ENCODE assay signal across 1 cellular context in the genomic region with DNA sequence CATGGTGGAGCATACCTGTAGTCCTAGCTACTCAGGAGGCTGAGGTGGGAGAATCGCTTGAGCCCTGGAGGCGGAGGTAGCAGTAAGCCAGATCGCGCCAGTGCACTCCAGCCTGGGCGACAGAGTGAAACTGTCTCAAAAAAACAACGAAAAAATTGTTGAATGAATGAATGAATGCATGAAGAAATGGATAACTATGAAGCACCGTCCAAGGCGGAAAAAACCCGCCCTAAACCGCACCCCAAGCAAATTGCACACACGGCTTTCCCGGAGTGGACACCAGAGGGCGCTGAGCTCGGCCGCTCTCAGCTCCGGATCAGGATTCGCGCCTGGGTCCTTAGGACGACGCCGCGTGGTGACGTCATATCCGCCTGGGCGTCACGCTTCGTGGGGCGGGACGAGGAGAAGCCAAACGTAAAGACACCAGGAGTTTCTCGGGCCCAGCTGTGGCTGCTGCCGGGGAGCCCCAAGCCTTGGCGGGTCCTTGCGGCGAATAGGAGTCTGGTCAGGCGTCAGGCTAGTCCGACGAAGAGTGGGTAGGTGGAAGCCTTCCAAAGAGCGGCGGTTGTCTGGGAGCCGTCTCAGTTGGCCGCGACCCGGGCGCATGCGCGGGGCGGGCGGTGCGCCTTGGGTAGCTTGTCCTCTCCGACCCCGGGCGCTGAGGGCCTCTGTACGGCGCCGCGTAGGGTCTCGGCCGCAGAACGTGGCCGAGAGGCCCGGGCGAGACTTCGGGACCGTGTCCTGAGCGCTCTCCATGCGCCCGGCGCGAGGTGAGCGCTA.
TF ChIP-seq lines count a peak whose summit lies in the region.

HTD2 (plus strand) TSS at position 639 of the 780 bp plus-strand sequence. CDS start 11,094 bp downstream, outside the sequence.
RPP14 (plus strand) TSS at position 364 of the 780 bp plus-strand sequence. CDS start 4,085 bp downstream, outside the sequence.

TF ChIP-seq in K562, 482 proteins besides CTCF, POLR2A, EP300 and RAD21 (continued from another document and continues in another):
- TF ChIP-seq KLF16 (IDR thresholded peaks at IDR 0.05): peak; percentile 66; the same call in 1 of the 2 replicates
- no peak for TF ChIP-seq ZNF232 (CRISPR knock-in tag; IDR thresholded peaks at IDR 0.05)
- peak; percentile 15; the same call in 1 of the 2 replicates for TF ChIP-seq TAF7 (tag; IDR thresholded peaks at IDR 0.05)
- no peak for TF ChIP-seq NFIX (CRISPR knock-in tag; IDR thresholded peaks at IDR 0.05; ENCODE audit: low read depth)
- no peak for TF ChIP-seq HDGF (IDR thresholded peaks at IDR 0.05)
- TF ChIP-seq VEZF1 (CRISPR knock-in tag; IDR thresholded peaks at IDR 0.05): 0 out of 2 replicates have a peak, but pooled peaks have one; percentile 43
- no peak for TF ChIP-seq MEF2A (IDR thresholded peaks at IDR 0.05; ENCODE audit: control insufficient read depth, low read depth, low read length)
- TF ChIP-seq SMAD2 (IDR thresholded peaks at IDR 0.05; ENCODE audit: low read depth, low read length): no peak
- no peak for TF ChIP-seq SETDB1 (IDR thresholded peaks at IDR 0.05; ENCODE audit: low read length)
- peak; percentile 79; the same call in 1 of the 2 replicates for TF ChIP-seq HMGXB4 (CRISPR knock-in tag; IDR thresholded peaks at IDR 0.05)
- peak; percentile 64; the same call in 1 of the 2 replicates for TF ChIP-seq DIDO1 (tag; IDR thresholded peaks at IDR 0.05; ENCODE audit: low read depth)
- 0 out of 2 replicates have a peak, but pooled peaks have one; percentile 62 for TF ChIP-seq RBM14 (IDR thresholded peaks at IDR 0.05; ENCODE audit: borderline replicate concordance, insufficient read depth, low read depth, low read length)
- TF ChIP-seq BHLHE40 (IDR thresholded peaks at IDR 0.05; ENCODE audit: low read length): peak; percentile 62
- TF ChIP-seq RUNX1 (IDR thresholded peaks at IDR 0.05; ENCODE audit: low read depth): no peak
- no peak for TF ChIP-seq KLF6 (CRISPR knock-in tag; IDR thresholded peaks at IDR 0.05; ENCODE audit: borderline replicate concordance)
- no peak for TF ChIP-seq NR4A1 (CRISPR knock-in tag; IDR thresholded peaks at IDR 0.05)
- TF ChIP-seq NR4A1 (tag; IDR thresholded peaks at IDR 0.05): no peak
- TF ChIP-seq, protein P1, sequence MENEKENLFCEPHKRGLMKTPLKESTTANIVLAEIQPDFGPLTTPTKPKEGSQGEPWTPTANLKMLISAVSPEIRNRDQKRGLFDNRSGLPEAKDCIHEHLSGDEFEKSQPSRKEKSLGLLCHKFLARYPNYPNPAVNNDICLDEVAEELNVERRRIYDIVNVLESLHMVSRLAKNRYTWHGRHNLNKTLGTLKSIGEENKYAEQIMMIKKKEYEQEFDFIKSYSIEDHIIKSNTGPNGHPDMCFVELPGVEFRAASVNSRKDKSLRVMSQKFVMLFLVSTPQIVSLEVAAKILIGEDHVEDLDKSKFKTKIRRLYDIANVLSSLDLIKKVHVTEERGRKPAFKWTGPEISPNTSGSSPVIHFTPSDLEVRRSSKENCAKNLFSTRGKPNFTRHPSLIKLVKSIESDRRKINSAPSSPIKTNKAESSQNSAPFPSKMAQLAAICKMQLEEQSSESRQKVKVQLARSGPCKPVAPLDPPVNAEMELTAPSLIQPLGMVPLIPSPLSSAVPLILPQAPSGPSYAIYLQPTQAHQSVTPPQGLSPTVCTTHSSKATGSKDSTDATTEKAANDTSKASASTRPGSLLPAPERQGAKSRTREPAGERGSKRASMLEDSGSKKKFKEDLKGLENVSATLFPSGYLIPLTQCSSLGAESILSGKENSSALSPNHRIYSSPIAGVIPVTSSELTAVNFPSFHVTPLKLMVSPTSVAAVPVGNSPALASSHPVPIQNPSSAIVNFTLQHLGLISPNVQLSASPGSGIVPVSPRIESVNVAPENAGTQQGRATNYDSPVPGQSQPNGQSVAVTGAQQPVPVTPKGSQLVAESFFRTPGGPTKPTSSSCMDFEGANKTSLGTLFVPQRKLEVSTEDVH (IDR thresholded peaks at IDR 0.05; ENCODE audit: low read depth, partially characterized antibody): peak; percentile 75
- TF ChIP-seq GTF2F1 (IDR thresholded peaks at IDR 0.05; ENCODE audit: low read depth, low read length): no peak
- no peak for TF ChIP-seq E2F3 (CRISPR knock-in tag; IDR thresholded peaks at IDR 0.05)
- no peak for TF ChIP-seq ZNF764 (CRISPR knock-in tag; IDR thresholded peaks at IDR 0.05; ENCODE audit: low read depth)
- no peak for TF ChIP-seq NR3C1 (CRISPR knock-in tag; IDR thresholded peaks at IDR 0.05)
- TF ChIP-seq ZNF445 (CRISPR knock-in tag; IDR thresholded peaks at IDR 0.05; ENCODE audit: low read depth): no peak
- TF ChIP-seq ZNF584 (CRISPR knock-in tag; IDR thresholded peaks at IDR 0.05; ENCODE audit: low read depth): no peak
- peak; percentile 95 for TF ChIP-seq JUNB (CRISPR knock-in tag; conservative IDR thresholded peaks at IDR 0.05)
- TF ChIP-seq, protein P2, sequence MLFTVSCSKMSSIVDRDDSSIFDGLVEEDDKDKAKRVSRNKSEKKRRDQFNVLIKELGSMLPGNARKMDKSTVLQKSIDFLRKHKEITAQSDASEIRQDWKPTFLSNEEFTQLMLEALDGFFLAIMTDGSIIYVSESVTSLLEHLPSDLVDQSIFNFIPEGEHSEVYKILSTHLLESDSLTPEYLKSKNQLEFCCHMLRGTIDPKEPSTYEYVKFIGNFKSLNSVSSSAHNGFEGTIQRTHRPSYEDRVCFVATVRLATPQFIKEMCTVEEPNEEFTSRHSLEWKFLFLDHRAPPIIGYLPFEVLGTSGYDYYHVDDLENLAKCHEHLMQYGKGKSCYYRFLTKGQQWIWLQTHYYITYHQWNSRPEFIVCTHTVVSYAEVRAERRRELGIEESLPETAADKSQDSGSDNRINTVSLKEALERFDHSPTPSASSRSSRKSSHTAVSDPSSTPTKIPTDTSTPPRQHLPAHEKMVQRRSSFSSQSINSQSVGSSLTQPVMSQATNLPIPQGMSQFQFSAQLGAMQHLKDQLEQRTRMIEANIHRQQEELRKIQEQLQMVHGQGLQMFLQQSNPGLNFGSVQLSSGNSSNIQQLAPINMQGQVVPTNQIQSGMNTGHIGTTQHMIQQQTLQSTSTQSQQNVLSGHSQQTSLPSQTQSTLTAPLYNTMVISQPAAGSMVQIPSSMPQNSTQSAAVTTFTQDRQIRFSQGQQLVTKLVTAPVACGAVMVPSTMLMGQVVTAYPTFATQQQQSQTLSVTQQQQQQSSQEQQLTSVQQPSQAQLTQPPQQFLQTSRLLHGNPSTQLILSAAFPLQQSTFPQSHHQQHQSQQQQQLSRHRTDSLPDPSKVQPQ (CRISPR knock-in tag; IDR thresholded peaks at IDR 0.05; ENCODE audit: borderline replicate concordance): no peak
- no peak for TF ChIP-seq SMARCA4 (IDR thresholded peaks at IDR 0.05)
- TF ChIP-seq ZKSCAN3 (CRISPR knock-in tag; IDR thresholded peaks at IDR 0.05): no peak
- TF ChIP-seq NRF1 (conservative IDR thresholded peaks at IDR 0.05 in 1 of 2, IDR thresholded peaks at IDR 0.05 in 1 of 2): peak; percentile 98
- TF ChIP-seq SOX6 (IDR thresholded peaks at IDR 0.05): peak; percentile 70
- TF ChIP-seq E2F4 (CRISPR knock-in tag; IDR thresholded peaks at IDR 0.05; ENCODE audit: low read depth): no peak
- no peak for TF ChIP-seq SNAPC5 (CRISPR knock-in tag; IDR thresholded peaks at IDR 0.05)
- TF ChIP-seq, protein P3, sequence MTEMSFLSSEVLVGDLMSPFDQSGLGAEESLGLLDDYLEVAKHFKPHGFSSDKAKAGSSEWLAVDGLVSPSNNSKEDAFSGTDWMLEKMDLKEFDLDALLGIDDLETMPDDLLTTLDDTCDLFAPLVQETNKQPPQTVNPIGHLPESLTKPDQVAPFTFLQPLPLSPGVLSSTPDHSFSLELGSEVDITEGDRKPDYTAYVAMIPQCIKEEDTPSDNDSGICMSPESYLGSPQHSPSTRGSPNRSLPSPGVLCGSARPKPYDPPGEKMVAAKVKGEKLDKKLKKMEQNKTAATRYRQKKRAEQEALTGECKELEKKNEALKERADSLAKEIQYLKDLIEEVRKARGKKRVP (CRISPR knock-in tag; IDR thresholded peaks at IDR 0.05): no peak
- peak; percentile 28 to 41; a peak in 1 of 4 replicates for TF ChIP-seq MAZ (CRISPR knock-in tag; conservative IDR thresholded peaks at IDR 0.05 in 1 of 2, IDR thresholded peaks at IDR 0.05 in 1 of 2)
- no peak for TF ChIP-seq ETS1 (conservative IDR thresholded peaks at IDR 0.05; ENCODE audit: control insufficient read depth, low read depth, low read length)
- TF ChIP-seq HDAC1 (IDR thresholded peaks at IDR 0.05): peak in 1 of 2 experiments; percentile 31; a peak in 1 of 4 replicates
- TF ChIP-seq PCBP1 (IDR thresholded peaks at IDR 0.05; ENCODE audit: low read depth, low read length, poor library complexity, severe bottlenecking): peak; percentile 30
- TF ChIP-seq ZNF512 (tag; IDR thresholded peaks at IDR 0.05): no peak
- TF ChIP-seq, protein P4, sequence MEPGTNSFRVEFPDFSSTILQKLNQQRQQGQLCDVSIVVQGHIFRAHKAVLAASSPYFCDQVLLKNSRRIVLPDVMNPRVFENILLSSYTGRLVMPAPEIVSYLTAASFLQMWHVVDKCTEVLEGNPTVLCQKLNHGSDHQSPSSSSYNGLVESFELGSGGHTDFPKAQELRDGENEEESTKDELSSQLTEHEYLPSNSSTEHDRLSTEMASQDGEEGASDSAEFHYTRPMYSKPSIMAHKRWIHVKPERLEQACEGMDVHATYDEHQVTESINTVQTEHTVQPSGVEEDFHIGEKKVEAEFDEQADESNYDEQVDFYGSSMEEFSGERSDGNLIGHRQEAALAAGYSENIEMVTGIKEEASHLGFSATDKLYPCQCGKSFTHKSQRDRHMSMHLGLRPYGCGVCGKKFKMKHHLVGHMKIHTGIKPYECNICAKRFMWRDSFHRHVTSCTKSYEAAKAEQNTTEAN (CRISPR knock-in tag; IDR thresholded peaks at IDR 0.05): no peak
- no peak for TF ChIP-seq ILF3 (IDR thresholded peaks at IDR 0.05; ENCODE audit: borderline replicate concordance)
- TF ChIP-seq ZNF740 (CRISPR knock-in tag; IDR thresholded peaks at IDR 0.05): no peak
- no peak for TF ChIP-seq ZNF740 (tag; IDR thresholded peaks at IDR 0.05)
- TF ChIP-seq MYBL2 (IDR thresholded peaks at IDR 0.05; ENCODE audit: low read depth): no peak
- TF ChIP-seq MYBL2 (CRISPR knock-in tag; IDR thresholded peaks at IDR 0.05; ENCODE audit: borderline replicate concordance): no peak
- no peak for TF ChIP-seq ZNF143 (CRISPR knock-in tag; IDR thresholded peaks at IDR 0.05)
- TF ChIP-seq ZEB2 (IDR thresholded peaks at IDR 0.05): no peak
- peak; percentile 80; the same call in 1 of the 2 replicates for TF ChIP-seq NCOA6 (IDR thresholded peaks at IDR 0.05)
- TF ChIP-seq ELF1 (tag; IDR thresholded peaks at IDR 0.05): no peak
- no peak for TF ChIP-seq SMARCC2 (IDR thresholded peaks at IDR 0.05; ENCODE audit: low read depth)
